8 cellular contexts compared by ENCODE assay signal in the genomic region with DNA sequence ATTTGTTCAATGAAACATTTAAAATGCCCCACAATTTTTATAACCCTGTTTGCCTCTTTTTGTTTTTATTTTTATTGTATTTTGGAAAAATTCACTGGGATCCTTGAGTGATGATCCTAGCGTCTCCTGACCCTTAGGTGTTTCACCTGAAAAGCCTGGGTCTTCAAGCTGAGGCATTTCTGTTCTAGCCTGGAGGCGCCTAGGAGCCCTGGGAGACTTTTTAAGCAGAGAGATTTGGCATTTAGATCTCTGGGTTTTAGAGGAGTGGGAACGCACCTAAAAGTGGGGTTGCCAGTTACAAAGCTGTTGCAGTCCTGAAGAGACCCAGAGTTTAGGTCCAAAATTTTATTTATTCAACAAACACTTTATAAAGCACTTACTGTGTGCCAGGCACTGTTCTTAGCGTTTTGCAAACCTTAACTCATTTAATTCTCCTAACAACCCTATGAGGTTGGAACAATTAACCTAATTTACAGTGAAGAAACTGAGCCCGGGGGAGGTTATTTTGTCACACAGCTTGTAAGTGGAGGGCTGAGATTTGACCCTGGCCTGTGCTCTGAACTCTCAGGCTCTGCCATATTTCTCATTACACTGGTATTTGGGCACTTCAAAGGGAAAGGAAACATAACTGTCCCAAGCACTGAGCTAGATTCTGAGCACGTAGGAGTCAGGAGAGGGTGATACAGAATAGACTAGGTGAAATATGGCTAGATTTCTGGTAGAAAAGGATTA. TPM values are rescaled to one million over a fixed set of nuclear protein-coding genes. Genes with fewer than 3 reads are reported as not detected.
DNase-seq lines count a peak whose midpoint lies in the region; ATAC-seq, FAIRE-seq and TF ChIP-seq lines count a peak whose summit lies in the region.

No MANE protein-coding gene starts in this region.

- peaks cover 56% of the 10 kb centered on the region for H3K79me2 ChIP-seq in K562 (ENCODE audit: control insufficient read depth, insufficient read depth, low read length)

- intact Hi-C loops in K562 (cut with micrococcal nuclease): loop anchor here (1.0 kb wide), 1 partner anchor 17 kb away; no protein-coding TSS in a partner anchor

- DNase-seq in K562 (ENCODE audit: extremely low read depth in 1 of 4, low spot score in 3 of 4): no peak
- no peak for DNase-seq in NCI-H2107 (lab: John Stamatoyannopoulos, UW)
- DNase-seq in stimulated activated CD4-positive, alpha-beta T cell treated with anti-CD3 and anti-CD28 coated beads, Interleukin-2, amount 100 ng/mL, for 24 hours: no peak

- no peak for TF ChIP-seq POLR2A in K562 (conservative IDR thresholded peaks at IDR 0.05)

- H3K4me3 ChIP-seq in HEK293 (ENCODE audit: low read depth, low read length) (peak overlapping the region; percentile 64; the same call in 1 of the 2 replicates), K562 (peak overlapping the region; percentile 64), mesodermal cell (ENCODE audit: extremely low read depth, insufficient read depth, low read length, poor library complexity, severe bottlenecking) (peak overlapping the region; percentile 90)

- TSS peak; percentile 54 for BruUV-seq in K562 (replicated peaks; lab: Mats Ljungman, UMichigan)

- ATAC-seq in K562 (no peak), HG03280 (IDR thresholded peaks at IDR 0.05; ENCODE audit: unreplicated experiment) (no peak), HG02870 (IDR thresholded peaks at IDR 0.05; ENCODE audit: unreplicated experiment) (no peak)

- peak overlapping the region; percentile 99 for H3K27ac ChIP-seq in 22Rv1
- H3K27ac ChIP-seq in HEK293 (ENCODE audit: extremely low read depth, low read depth, low read length): peak overlapping the region; percentile 76; the same call in 1 of the 2 replicates
- peak overlapping the region; percentile 98 for H3K27ac ChIP-seq in K562 (ENCODE audit: extremely low read depth, low read depth, low read length)
- peak overlapping the region; percentile 95 for H3K27ac ChIP-seq in mesodermal cell (ENCODE audit: low read depth, low read length, severe bottlenecking)

- H3K9me3 ChIP-seq in HEK293 (ENCODE audit: control insufficient read depth, insufficient read depth, low read depth, low read length): no peaks in the 10 kb centered on the region
- H3K9me3 ChIP-seq in K562 (replicated peaks; ENCODE audit: control insufficient read depth, insufficient read depth, low read depth, low read length): no peaks in the 10 kb centered on the region
- no peaks in the 10 kb centered on the region for H3K9me3 ChIP-seq in mesodermal cell (ENCODE audit: control insufficient read depth, low read length)

- no peak for FAIRE-seq in K562 (lab: Jason Lieb, UNC)

- CTCF ChIA-PET in HEK293 (lab: Yijun Ruan, JAX) (interaction anchor here (0.6 to 6.0 kb wide), 8 partner anchors 10 to 346 kb away, joined by 3 to 40 read pairs (median 5); a partner anchor contains a TSS), K562 (lab: Yijun Ruan, JAX; ENCODE audit: low intra/inter-chr PET ratio) (interaction anchor here (0.6 to 0.7 kb wide), 2 partner anchors 20 to 53 kb away, joined by 3 read pairs; no protein-coding TSS in a partner anchor)

- H3K9me1 ChIP-seq in K562 (ENCODE audit: control insufficient read depth, insufficient read depth, low read length): no peaks in the 10 kb centered on the region

- peak overlapping the region; percentile 66; the same call in 1 of the 2 replicates for H2AFZ ChIP-seq in K562 (ENCODE audit: low read depth, low read length)

- no peaks in the 10 kb centered on the region; a peak in 1 of 5 replicates for H3K27me3 ChIP-seq in K562 (ENCODE audit: control insufficient read depth in 2 of 2, insufficient read depth in 2 of 2, low read length in 2 of 2)

- peak overlapping the region; percentile 98 to 99; a peak in 3 of 4 replicates for H3K9ac ChIP-seq in K562 (ENCODE audit: insufficient read depth in 1 of 2, low read depth in 2 of 2, low read length in 2 of 2)

- peak overlapping the region; percentile 97 for H3K4me2 ChIP-seq in K562 (ENCODE audit: insufficient read depth, low read length)

- H3K4me1 ChIP-seq in HEK293 (ENCODE audit: control insufficient read depth, insufficient read depth, low read length) (no peaks in the 10 kb centered on the region), K562 (replicated peaks in 1 of 2; ENCODE audit: control insufficient read depth in 2 of 2, insufficient read depth in 2 of 2, low read length in 2 of 2) (peaks cover 35 to 45% of the 10 kb centered on the region in 2 experiments; a peak in 4 of 5 replicates), mesodermal cell (ENCODE audit: control insufficient read depth, insufficient read depth, low read length, poor library complexity, severe bottlenecking) (peaks cover 22% of the 10 kb centered on the region)

- H3K36me3 ChIP-seq in HEK293 (ENCODE audit: control insufficient read depth in 2 of 2, insufficient read depth in 1 of 2, low read length in 2 of 2) (peaks cover 0 to 4% of the 10 kb centered on the region in 2 experiments; a peak in 1 of 3 replicates), K562 (ENCODE audit: control insufficient read depth, insufficient read depth, low read length) (peaks cover 26% of the 10 kb centered on the region), mesodermal cell (ENCODE audit: control insufficient read depth, insufficient read depth, low read length) (peaks cover 35% of the 10 kb centered on the region)

- no peaks in the 10 kb centered on the region for H4K20me1 ChIP-seq in K562 (replicated peaks; ENCODE audit: control insufficient read depth, insufficient read depth, low read length)

- in situ Hi-C loops in K562 (cut with MboI): no loop called here

- POLR2A ChIA-PET in HEK293 (lab: Yijun Ruan, JAX): interaction anchor here (1.0 to 4.8 kb wide), 3 partner anchors 11 to 26 kb away, joined by 6 to 55 read pairs (median 38); a partner anchor contains a TSS
- POLR2A ChIA-PET in K562 (lab: Yijun Ruan, JAX): interaction anchor here (0.6 to 6.8 kb wide), 12 partner anchors 13 to 149 kb away, joined by 3 to 97 read pairs (median 4); a partner anchor contains a TSS

- TF ChIP-seq CTCF in 22Rv1 (IDR thresholded peaks at IDR 0.05) (no peak), HEK293 (tag by site-specific recombination; IDR thresholded peaks at IDR 0.05) (no peak), K562 (IDR thresholded peaks at IDR 0.05 in 2 of 3, conservative IDR thresholded peaks at IDR 0.05 in 1 of 3; ENCODE audit: insufficient read depth in 2 of 3, low read depth in 1 of 3, low read length in 3 of 3) (no peak)

- WGBS in K562 (ENCODE audit: insufficient coverage, low coverage, missing lambda C conversion rate): 17% methylated on average over 6 of the region's 6 CpGs
- 43 to 56% methylated on average over 2 to 3 of the region's 6 CpGs for WGBS in mesodermal cell (ENCODE audit: insufficient coverage in 2 of 2), 2 experiments

- TF ChIP-seq EP300 in K562 (IDR thresholded peaks at IDR 0.05; ENCODE audit: low read length): no peak

- no peak for TF ChIP-seq RAD21 in K562 (CRISPR knock-in tag; conservative IDR thresholded peaks at IDR 0.05 in 1 of 2, IDR thresholded peaks at IDR 0.05 in 1 of 2)

RNA-seq across cellular contexts. Expression of a gene that starts 0.8 kb away (rescaled TPM):
- total RNA-seq in K562 (2011; cell fraction: chromatin; rRNA removed; ENCODE audit: low replicate concordance): 611 and 866 TPM in 2 replicates
- total RNA-seq in K562 (2011; cell fraction: nucleolus; rRNA removed): 866 and 894 TPM in 2 replicates
- 825 and 959 TPM in 2 replicates for total RNA-seq in K562 (2011; cell fraction: nucleoplasm; rRNA removed)
- total RNA-seq in K562 (2014; rRNA removed) (250 and 292 TPM in 2 replicates), K562 (2014; rRNA removed; fragmentation: Illumina TruSeq; extraction: Trizol) (367 and 390 TPM in 2 replicates), K562 (2015; rRNA removed; fragmentation: Illumina TruSeq; extraction: Trizol) (353 and 364 TPM in 2 replicates), K562 (2021) (378 and 411 TPM in 2 replicates)
- polyA plus RNA-seq in K562 (2011; rRNA removed) (747 and 864 TPM in 2 replicates), K562 (2014; fragmentation: Illumina TruSeq; extraction: Trizol) (394 and 457 TPM in 2 replicates), K562 (2014; fragmentation: Nextera tagmentation; extraction: Ambion mirVana) (100 to 1,000 TPM; 110 to 174 TPM), K562 (2014; rRNA removed) (295 and 314 TPM in 2 replicates)
- 1,005 and 1,028 TPM in 2 replicates for polyA plus RNA-seq in K562 (2011; cell fraction: cytosol; rRNA removed)
- 277 and 375 TPM in 2 replicates for polyA plus RNA-seq in K562 (2011; cell fraction: nucleus; rRNA removed)
- 228 and 290 TPM in 2 replicates for polyA plus RNA-seq in K562 (2012)
- polyA minus RNA-seq in K562 (2011; rRNA and poly(A)+ RNA removed): 571 and 760 TPM in 2 replicates
- polyA minus RNA-seq in K562 (2011; cell fraction: cytosol; rRNA and poly(A)+ RNA removed): 555 and 599 TPM in 2 replicates
- polyA minus RNA-seq in K562 (2011; cell fraction: nucleus; rRNA and poly(A)+ RNA removed): 280 and 292 TPM in 2 replicates
- 174 TPM for polyA plus RNA-seq in mesodermal cell (2013, experiment 1 of 2)
- polyA plus RNA-seq in mesodermal cell (2013, experiment 2 of 2): 172 TPM

RNA-seq across cellular contexts. Expression of a gene that starts 10.5 kb away (rescaled TPM):
- 49.3 and 107 TPM in 2 replicates for total RNA-seq in K562 (2011; cell fraction: chromatin; rRNA removed; ENCODE audit: low replicate concordance)
- total RNA-seq in K562 (2011; cell fraction: nucleolus; rRNA removed): 68.6 and 70.4 TPM in 2 replicates
- 66.5 and 86.0 TPM in 2 replicates for total RNA-seq in K562 (2011; cell fraction: nucleoplasm; rRNA removed)
- total RNA-seq in K562 (2014; rRNA removed): 13.2 and 17.7 TPM in 2 replicates
- 14.5 and 16.2 TPM in 2 replicates for total RNA-seq in K562 (2014; rRNA removed; fragmentation: Illumina TruSeq; extraction: Trizol)
- 11.5 and 12.0 TPM in 2 replicates for total RNA-seq in K562 (2015; rRNA removed; fragmentation: Illumina TruSeq; extraction: Trizol)
- 28.6 and 30.4 TPM in 2 replicates for total RNA-seq in K562 (2021)
- 42.8 and 57.1 TPM in 2 replicates for polyA plus RNA-seq in K562 (2011; rRNA removed)
- polyA plus RNA-seq in K562 (2011; cell fraction: cytosol; rRNA removed): 45.6 and 51.9 TPM in 2 replicates
- polyA plus RNA-seq in K562 (2011; cell fraction: nucleus; rRNA removed): 34.1 and 48.4 TPM in 2 replicates
- polyA plus RNA-seq in K562 (2012): 27.8 and 43.6 TPM in 2 replicates
- 33.9 and 39.7 TPM in 2 replicates for polyA plus RNA-seq in K562 (2014; fragmentation: Illumina TruSeq; extraction: Trizol)
- 1 to 10 TPM; 2.9 to 5.3 TPM for polyA plus RNA-seq in K562 (2014; fragmentation: Nextera tagmentation; extraction: Ambion mirVana)
- 23.9 and 27.2 TPM in 2 replicates for polyA plus RNA-seq in K562 (2014; rRNA removed)
- polyA minus RNA-seq in K562 (2011; rRNA and poly(A)+ RNA removed): 38.9 and 48.8 TPM in 2 replicates
- polyA minus RNA-seq in K562 (2011; cell fraction: cytosol; rRNA and poly(A)+ RNA removed): 21.3 and 32.6 TPM in 2 replicates
- 10.5 and 15.2 TPM in 2 replicates for polyA minus RNA-seq in K562 (2011; cell fraction: nucleus; rRNA and poly(A)+ RNA removed)
- polyA plus RNA-seq in mesodermal cell (2013, experiment 1 of 2): 708 TPM
- polyA plus RNA-seq in mesodermal cell (2013, experiment 2 of 2): 593 TPM

RNA-seq across cellular contexts. Expression of a gene that starts 24.9 kb away (rescaled TPM):
- total RNA-seq in K562 (2011; cell fraction: chromatin; rRNA removed; ENCODE audit: low replicate concordance): 27.9 and 42.4 TPM in 2 replicates
- total RNA-seq in K562 (2011; cell fraction: nucleolus; rRNA removed): 50.0 and 60.9 TPM in 2 replicates
- 37.0 and 43.3 TPM in 2 replicates for total RNA-seq in K562 (2011; cell fraction: nucleoplasm; rRNA removed)
- total RNA-seq in K562 (2014; rRNA removed) (156 and 172 TPM in 2 replicates), K562 (2014; rRNA removed; fragmentation: Illumina TruSeq; extraction: Trizol) (130 and 137 TPM in 2 replicates), K562 (2015; rRNA removed; fragmentation: Illumina TruSeq; extraction: Trizol) (150 and 154 TPM in 2 replicates), K562 (2021) (140 and 150 TPM in 2 replicates)
- polyA plus RNA-seq in K562 (2011; rRNA removed) (91.3 and 124 TPM in 2 replicates), K562 (2014; fragmentation: Illumina TruSeq; extraction: Trizol) (138 and 146 TPM in 2 replicates), K562 (2014; fragmentation: Nextera tagmentation; extraction: Ambion mirVana) (10 to 100 TPM; 58.1 to 86.8 TPM), K562 (2014; rRNA removed) (132 and 136 TPM in 2 replicates)
- polyA plus RNA-seq in K562 (2011; cell fraction: cytosol; rRNA removed): 83.9 and 106 TPM in 2 replicates
- 28.7 and 36.3 TPM in 2 replicates for polyA plus RNA-seq in K562 (2011; cell fraction: nucleus; rRNA removed)
- 122 and 124 TPM in 2 replicates for polyA plus RNA-seq in K562 (2012)
- polyA minus RNA-seq in K562 (2011; rRNA and poly(A)+ RNA removed): 77.5 and 111 TPM in 2 replicates
- polyA minus RNA-seq in K562 (2011; cell fraction: cytosol; rRNA and poly(A)+ RNA removed): 54.2 and 76.3 TPM in 2 replicates
- polyA minus RNA-seq in K562 (2011; cell fraction: nucleus; rRNA and poly(A)+ RNA removed): 29.8 and 34.1 TPM in 2 replicates
- polyA plus RNA-seq in mesodermal cell (2013, experiment 1 of 2): 34.0 TPM
- 29.7 TPM for polyA plus RNA-seq in mesodermal cell (2013, experiment 2 of 2)

RNA-seq across cellular contexts. Expression of a gene that starts 25.2 kb away (rescaled TPM):
- total RNA-seq in K562 (2011; cell fraction: chromatin; rRNA removed; ENCODE audit: low replicate concordance): 88.0 and 142 TPM in 2 replicates
- total RNA-seq in K562 (2011; cell fraction: nucleolus; rRNA removed): 195 and 216 TPM in 2 replicates
- 192 and 237 TPM in 2 replicates for total RNA-seq in K562 (2011; cell fraction: nucleoplasm; rRNA removed)
- 97.2 and 153 TPM in 2 replicates for total RNA-seq in K562 (2014; rRNA removed)
- 227 and 239 TPM in 2 replicates for total RNA-seq in K562 (2014; rRNA removed; fragmentation: Illumina TruSeq; extraction: Trizol)
- 221 and 231 TPM in 2 replicates for total RNA-seq in K562 (2015; rRNA removed; fragmentation: Illumina TruSeq; extraction: Trizol)
- 168 and 200 TPM in 2 replicates for total RNA-seq in K562 (2021)
- polyA plus RNA-seq in K562 (2011; rRNA removed): 630 and 713 TPM in 2 replicates
- 728 and 1,027 TPM in 2 replicates for polyA plus RNA-seq in K562 (2011; cell fraction: cytosol; rRNA removed)
- 254 and 417 TPM in 2 replicates for polyA plus RNA-seq in K562 (2011; cell fraction: nucleus; rRNA removed)
- 426 and 696 TPM in 2 replicates for polyA plus RNA-seq in K562 (2012)
- 213 and 256 TPM in 2 replicates for polyA plus RNA-seq in K562 (2014; fragmentation: Illumina TruSeq; extraction: Trizol)
- 100 to 1,000 TPM; 794 to 856 TPM for polyA plus RNA-seq in K562 (2014; fragmentation: Nextera tagmentation; extraction: Ambion mirVana)
- polyA plus RNA-seq in K562 (2014; rRNA removed): 199 and 268 TPM in 2 replicates
- 155 and 167 TPM in 2 replicates for polyA minus RNA-seq in K562 (2011; rRNA and poly(A)+ RNA removed)
- 111 and 157 TPM in 2 replicates for polyA minus RNA-seq in K562 (2011; cell fraction: cytosol; rRNA and poly(A)+ RNA removed)
- polyA minus RNA-seq in K562 (2011; cell fraction: nucleus; rRNA and poly(A)+ RNA removed): 46.0 and 84.9 TPM in 2 replicates
- 270 TPM for polyA plus RNA-seq in mesodermal cell (2013, experiment 1 of 2)
- 257 TPM for polyA plus RNA-seq in mesodermal cell (2013, experiment 2 of 2)
